ENCODE assay signal across 8 cellular contexts in the genomic region with DNA sequence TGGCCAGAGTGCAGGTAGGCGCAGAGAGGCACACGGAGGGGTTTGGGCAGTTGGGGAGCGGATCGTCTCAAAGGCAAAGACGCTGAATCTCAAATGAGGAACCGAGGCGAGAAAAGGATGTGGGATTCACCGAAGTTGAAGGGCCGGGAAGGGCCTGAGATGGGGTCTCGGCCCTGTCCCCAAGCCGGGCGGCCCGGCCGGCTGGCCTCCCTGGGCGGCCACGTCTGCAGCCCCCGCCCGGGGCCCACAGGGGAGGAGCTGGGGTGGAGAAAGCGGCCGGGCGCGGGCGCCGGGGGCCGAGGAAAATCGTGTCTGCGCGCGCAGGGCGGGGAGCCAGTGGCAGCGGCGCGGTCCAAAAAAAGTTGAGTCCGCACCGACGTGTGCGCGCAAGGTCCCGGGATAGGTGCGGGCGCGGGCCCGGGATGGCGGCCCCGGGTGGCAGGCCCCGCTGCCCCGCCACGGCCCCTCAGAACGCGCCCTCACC. TPM values are rescaled to one million over a fixed set of nuclear protein-coding genes. Genes with fewer than 3 reads are reported as not detected.
DNase-seq lines count a peak whose midpoint lies in the region; ATAC-seq, FAIRE-seq and TF ChIP-seq lines count a peak whose summit lies in the region.

No MANE protein-coding gene starts in this region.

- no TSS peak for BruUV-seq in HepG2 (replicated peaks; lab: Mats Ljungman, UMichigan)

- H3K27me3 ChIP-seq in SU-DHL-6 (ENCODE audit: low read length) (no peaks in the 10 kb centered on the region), colonic mucosa (no peaks in the 10 kb centered on the region), HepG2 (ENCODE audit: control insufficient read depth in 1 of 2, insufficient read depth in 2 of 2, low read length in 2 of 2) (no peaks in the 10 kb centered on the region; a peak in 1 of 5 replicates), subcutaneous abdominal adipose tissue (ENCODE audit: control insufficient read depth in 5 of 5, insufficient read depth in 4 of 5, low read length in 5 of 5) (no peaks in the 10 kb centered on the region)

- POLR2A ChIA-PET in HepG2 (lab: Yijun Ruan, JAX) = interaction anchor here (0.6 to 12.9 kb wide), 5 partner anchors 13 to 55 kb away, joined by 3 to 226 read pairs (median 13); a partner anchor contains a TSS

- H3K4me2 ChIP-seq in SU-DHL-6 (ENCODE audit: low read depth, low read length, poor library complexity, severe bottlenecking) = peak overlapping the region; percentile 76
- peak overlapping the region; percentile 92 for H3K4me2 ChIP-seq in HepG2 (ENCODE audit: low read depth, low read length)

- H3F3A ChIP-seq in SU-DHL-6 (ENCODE audit: insufficient read depth) = no peaks in the 10 kb centered on the region

- peaks cover 6% of the 10 kb centered on the region for H3K4me1 ChIP-seq in colonic mucosa
- peaks cover 62% of the 10 kb centered on the region for H3K4me1 ChIP-seq in HepG2 (ENCODE audit: insufficient read depth, low read length)
- peaks cover 15 to 59% (median 53%) of the 10 kb centered on the region in 5 donors for H3K4me1 ChIP-seq in subcutaneous abdominal adipose tissue (ENCODE audit: control insufficient read depth in 5 of 5, insufficient read depth in 5 of 5, low read length in 5 of 5)

- CTCF ChIA-PET in HepG2 (lab: Yijun Ruan, JAX; ENCODE audit: low intra/inter-chr PET ratio, low total read pairs) = no interaction called here

- TF ChIP-seq CTCF in SU-DHL-6 (IDR thresholded peaks at IDR 0.05; ENCODE audit: insufficient read depth, low read length, poor library complexity, severe bottlenecking) (no peak), colonic mucosa (IDR thresholded peaks at IDR 0.05) (no peak), HepG2 (CRISPR knock-in tag; IDR thresholded peaks at IDR 0.05) (no peak)

- in situ Hi-C loops in ACHN (cut with HindIII; ENCODE audit: low pct_ligation_motif_present, low pct_unique_long_range_greater_than_20kb, low sequenced_read_pairs) (no loop called here), HepG2 (cut with HindIII; ENCODE audit: extremely low pct_ligation_motif_present, low pct_unique_long_range_greater_than_20kb) (no loop called here)

- intact Hi-C loops in colonic mucosa (cut with DNase I) (no loop called here), HepG2 (cut with micrococcal nuclease; ENCODE audit: unreplicated experiment) (loop anchor here (2.0 kb wide), 1 partner anchor 25 kb away; no protein-coding TSS in a partner anchor)

- peak; percentile 57 for DNase-seq in ACHN
- no peak for DNase-seq in colonic mucosa
- no peak for DNase-seq in HepG2 (ENCODE audit: low spot score)
- DNase-seq in NCI-H1417 treated with DMSO at 0.1 percent for 48 hours (lab: John Stamatoyannopoulos, UW) = no peak

- H3K27ac ChIP-seq in SU-DHL-6 (ENCODE audit: low read depth, low read length) (peak overlapping the region; percentile 29), colonic mucosa (peak overlapping the region; percentile 91), HepG2 (ENCODE audit: extremely low read length, insufficient read depth, low read length) (peak overlapping the region; percentile 75), subcutaneous abdominal adipose tissue (ENCODE audit: low read depth, low read length) (peak overlapping the region; percentile 91)

- H3K36me3 ChIP-seq in SU-DHL-6 (ENCODE audit: low read length) = no peaks in the 10 kb centered on the region
- no peaks in the 10 kb centered on the region for H3K36me3 ChIP-seq in colonic mucosa
- peaks cover 5 to 6% of the 10 kb centered on the region in 2 experiments; a peak in 4 of 5 replicates for H3K36me3 ChIP-seq in HepG2 (replicated peaks in 1 of 2; ENCODE audit: control insufficient read depth in 1 of 2, insufficient read depth in 2 of 2, low read length in 2 of 2)
- peaks cover 0 to 10% (median 6%) of the 10 kb centered on the region in 5 donors for H3K36me3 ChIP-seq in subcutaneous abdominal adipose tissue (ENCODE audit: control insufficient read depth in 5 of 5, insufficient read depth in 5 of 5, low read length in 5 of 5)

- H3K9ac ChIP-seq in SU-DHL-6 (ENCODE audit: low read length) (peak overlapping the region; percentile 69), colonic mucosa (ENCODE audit: low read depth in 2 of 2, low read length in 2 of 2) (peak overlapping the region; percentile 85 to 89), HepG2 (ENCODE audit: insufficient read depth, low read depth, low read length) (peak overlapping the region; percentile 97), subcutaneous abdominal adipose tissue (ENCODE audit: low read length in 5 of 5) (peak overlapping the region; percentile 89 to 98 (median 92))

- ATAC-seq in GM18909 (IDR thresholded peaks at IDR 0.05; ENCODE audit: poor library complexity, unreplicated experiment) (peak; percentile 29), HG03108 (IDR thresholded peaks at IDR 0.05; ENCODE audit: unreplicated experiment) (peak; percentile 18), HepG2 (no peak)

- no peaks in the 10 kb centered on the region for H3K9me2 ChIP-seq in SU-DHL-6 (replicated peaks; ENCODE audit: insufficient read depth, low read length)

- TF ChIP-seq RAD21 in HepG2 (CRISPR knock-in tag; IDR thresholded peaks at IDR 0.05) = peak; percentile 50; the same call in 1 of the 2 replicates

- H4K20me1 ChIP-seq in SU-DHL-6 (ENCODE audit: low read depth, low read length) (no peaks in the 10 kb centered on the region), HepG2 (ENCODE audit: insufficient read depth, low read length) (peaks cover 16% of the 10 kb centered on the region)

- H2AFZ ChIP-seq in SU-DHL-6 (ENCODE audit: low read depth, low read length, severe bottlenecking) (peak overlapping the region; percentile 70), HepG2 (ENCODE audit: low read length) (no peak overlapping the region)

- 2% methylated on average over 18 of the region's 50 CpGs for WGBS in HepG2 (ENCODE audit: low lambda C conversion rate)

- H3K4me3 ChIP-seq in SU-DHL-6 (ENCODE audit: insufficient read depth, low read length, poor library complexity, severe bottlenecking) (peak overlapping the region; percentile 61), colonic mucosa (peak overlapping the region; percentile 83), HepG2 (replicated peaks in 1 of 3; ENCODE audit: insufficient read depth in 1 of 3, low read depth in 2 of 3, low read length in 3 of 3) (peak overlapping the region; percentile 89 to 91 (median 90)), subcutaneous abdominal adipose tissue (ENCODE audit: low read depth in 1 of 5, low read length in 5 of 5) (peak overlapping the region; percentile 73 to 94 (median 84))

- TF ChIP-seq EP300 in HepG2 (IDR thresholded peaks at IDR 0.05; ENCODE audit: low read depth in 2 of 2, low read length in 2 of 2) (no peak), HepG2 (CRISPR knock-in tag; IDR thresholded peaks at IDR 0.05; ENCODE audit: borderline replicate concordance) (no peak)

- FAIRE-seq in HepG2 (lab: Jason Lieb, UNC) = no peak

- H3K79me2 ChIP-seq in SU-DHL-6 (ENCODE audit: insufficient read depth, low read length) (no peaks in the 10 kb centered on the region), HepG2 (ENCODE audit: insufficient read depth, low read length) (peaks cover 58% of the 10 kb centered on the region)

- TF ChIP-seq POLR2A in HepG2 (IDR thresholded peaks at IDR 0.05; ENCODE audit: insufficient read depth in 1 of 2, low read depth in 2 of 2, low read length in 2 of 2) = no peak

- no peaks in the 10 kb centered on the region for H3K9me3 ChIP-seq in SU-DHL-6 (ENCODE audit: insufficient read depth, low read length)
- H3K9me3 ChIP-seq in colonic mucosa = no peaks in the 10 kb centered on the region
- H3K9me3 ChIP-seq in HepG2 (ENCODE audit: low read length) = no peaks in the 10 kb centered on the region
- H3K9me3 ChIP-seq in subcutaneous abdominal adipose tissue (ENCODE audit: control insufficient read depth in 5 of 5, low read length in 5 of 5) = no peaks in the 10 kb centered on the region

RNA-seq across cellular contexts. Expression of a gene that starts 0.4 kb away (rescaled TPM):
- total RNA-seq in colonic mucosa (10 to 100 TPM in 1 of 2 donors, 1 to 10 TPM in 1; 8.7 to 17.0 TPM), HepG2 (2016; rRNA removed; fragmentation: Illumina TruSeq; extraction: Trizol) (23.1 and 65.1 TPM in 2 replicates)
- total RNA-seq in HepG2 (2016; cell fraction: cytosol; rRNA removed; fragmentation: Illumina TruSeq; extraction: Trizol; ENCODE audit: low read depth) = 26.9 and 34.0 TPM in 2 replicates
- total RNA-seq in HepG2 (2016; cell fraction: insoluble cytoplasmic fraction; rRNA removed; fragmentation: Illumina TruSeq; extraction: Trizol) = 17.0 and 65.2 TPM in 2 replicates
- total RNA-seq in HepG2 (2016; cell fraction: membrane; rRNA removed; fragmentation: Illumina TruSeq; extraction: Trizol) = 31.5 and 34.1 TPM in 2 replicates
- total RNA-seq in HepG2 (2016; cell fraction: nucleus; rRNA removed; fragmentation: Illumina TruSeq; extraction: Trizol) = 87.0 and 109 TPM in 2 replicates
- polyA plus RNA-seq in HepG2 (2011; rRNA removed) = 84.3 and 134 TPM in 2 replicates
- 42.1 and 54.3 TPM in 2 replicates for polyA plus RNA-seq in HepG2 (2011; cell fraction: cytosol; rRNA removed)
- polyA plus RNA-seq in HepG2 (2011; cell fraction: nucleus; rRNA removed) = 687 and 790 TPM in 2 replicates
- polyA plus RNA-seq in HepG2 (2012) = 66.6 and 79.4 TPM in 2 replicates
- 9.6 and 12.5 TPM in 2 replicates for polyA plus RNA-seq in HepG2 (2016; cell fraction: cytosol; fragmentation: Illumina TruSeq; extraction: Trizol; ENCODE audit: low read depth)
- 12.0 and 18.1 TPM in 2 replicates for polyA plus RNA-seq in HepG2 (2016; cell fraction: insoluble cytoplasmic fraction; fragmentation: Illumina TruSeq; extraction: Trizol; ENCODE audit: low read depth)
- polyA plus RNA-seq in HepG2 (2016; cell fraction: membrane; fragmentation: Illumina TruSeq; extraction: Trizol; ENCODE audit: low read depth) = 17.2 and 19.1 TPM in 2 replicates
- polyA plus RNA-seq in HepG2 (2016; cell fraction: nucleus; fragmentation: Illumina TruSeq; extraction: Trizol; ENCODE audit: insufficient read depth, low read depth) = 253 and 270 TPM in 2 replicates
- polyA minus RNA-seq in HepG2 (2011; rRNA and poly(A)+ RNA removed; ENCODE audit: low replicate concordance) = 74.6 and 238 TPM in 2 replicates
- 48.3 and 54.6 TPM in 2 replicates for polyA minus RNA-seq in HepG2 (2011; cell fraction: cytosol; rRNA and poly(A)+ RNA removed)
- polyA minus RNA-seq in HepG2 (2011; cell fraction: nucleus; rRNA and poly(A)+ RNA removed) = 152 and 193 TPM in 2 replicates

RNA-seq across cellular contexts. Expression of a gene that starts 12.3 kb away (rescaled TPM):
- total RNA-seq in colonic mucosa (not detected), HepG2 (2016; rRNA removed; fragmentation: Illumina TruSeq; extraction: Trizol) (not detected in 2 replicates)
- total RNA-seq in HepG2 (2016; cell fraction: cytosol; rRNA removed; fragmentation: Illumina TruSeq; extraction: Trizol; ENCODE audit: low read depth) = not detected in 2 replicates
- not detected in 2 replicates for total RNA-seq in HepG2 (2016; cell fraction: insoluble cytoplasmic fraction; rRNA removed; fragmentation: Illumina TruSeq; extraction: Trizol)
- not detected in 2 replicates for total RNA-seq in HepG2 (2016; cell fraction: membrane; rRNA removed; fragmentation: Illumina TruSeq; extraction: Trizol)
- not detected in 2 replicates for total RNA-seq in HepG2 (2016; cell fraction: nucleus; rRNA removed; fragmentation: Illumina TruSeq; extraction: Trizol)
- polyA plus RNA-seq in HepG2 (2011; rRNA removed) = not detected in 2 replicates
- not detected in 2 replicates for polyA plus RNA-seq in HepG2 (2011; cell fraction: cytosol; rRNA removed)
- polyA plus RNA-seq in HepG2 (2011; cell fraction: nucleus; rRNA removed) = not detected in 2 replicates
- polyA plus RNA-seq in HepG2 (2012) = not detected in 2 replicates
- polyA plus RNA-seq in HepG2 (2016; cell fraction: cytosol; fragmentation: Illumina TruSeq; extraction: Trizol; ENCODE audit: low read depth) = not detected in 2 replicates
- not detected in 2 replicates for polyA plus RNA-seq in HepG2 (2016; cell fraction: insoluble cytoplasmic fraction; fragmentation: Illumina TruSeq; extraction: Trizol; ENCODE audit: low read depth)
- polyA plus RNA-seq in HepG2 (2016; cell fraction: membrane; fragmentation: Illumina TruSeq; extraction: Trizol; ENCODE audit: low read depth) = not detected in 2 replicates
- polyA plus RNA-seq in HepG2 (2016; cell fraction: nucleus; fragmentation: Illumina TruSeq; extraction: Trizol; ENCODE audit: insufficient read depth, low read depth) = not detected in 2 replicates
- not detected in 2 replicates for polyA minus RNA-seq in HepG2 (2011; rRNA and poly(A)+ RNA removed; ENCODE audit: low replicate concordance)
- not detected in 2 replicates for polyA minus RNA-seq in HepG2 (2011; cell fraction: cytosol; rRNA and poly(A)+ RNA removed)
- not detected in 2 replicates for polyA minus RNA-seq in HepG2 (2011; cell fraction: nucleus; rRNA and poly(A)+ RNA removed)

RNA-seq across cellular contexts. Expression of a gene that starts 24.1 kb away (rescaled TPM):
- 1 to 10 TPM; 3.4 to 3.6 TPM for total RNA-seq in colonic mucosa
- 13.2 and 36.1 TPM in 2 replicates for total RNA-seq in HepG2 (2016; rRNA removed; fragmentation: Illumina TruSeq; extraction: Trizol)
- total RNA-seq in HepG2 (2016; cell fraction: cytosol; rRNA removed; fragmentation: Illumina TruSeq; extraction: Trizol; ENCODE audit: low read depth) = 21.4 and 35.2 TPM in 2 replicates
- 15.3 and 43.4 TPM in 2 replicates for total RNA-seq in HepG2 (2016; cell fraction: insoluble cytoplasmic fraction; rRNA removed; fragmentation: Illumina TruSeq; extraction: Trizol)
- total RNA-seq in HepG2 (2016; cell fraction: membrane; rRNA removed; fragmentation: Illumina TruSeq; extraction: Trizol) = 28.1 and 30.3 TPM in 2 replicates
- total RNA-seq in HepG2 (2016; cell fraction: nucleus; rRNA removed; fragmentation: Illumina TruSeq; extraction: Trizol) = 38.4 and 54.9 TPM in 2 replicates
- 38.9 and 46.0 TPM in 2 replicates for polyA plus RNA-seq in HepG2 (2011; rRNA removed)
- polyA plus RNA-seq in HepG2 (2011; cell fraction: cytosol; rRNA removed) = 19.5 and 23.4 TPM in 2 replicates
- 217 and 291 TPM in 2 replicates for polyA plus RNA-seq in HepG2 (2011; cell fraction: nucleus; rRNA removed)
- 56.2 and 59.4 TPM in 2 replicates for polyA plus RNA-seq in HepG2 (2012)
- polyA plus RNA-seq in HepG2 (2016; cell fraction: cytosol; fragmentation: Illumina TruSeq; extraction: Trizol; ENCODE audit: low read depth) = 28.0 and 29.1 TPM in 2 replicates
- 16.8 and 22.2 TPM in 2 replicates for polyA plus RNA-seq in HepG2 (2016; cell fraction: insoluble cytoplasmic fraction; fragmentation: Illumina TruSeq; extraction: Trizol; ENCODE audit: low read depth)
- polyA plus RNA-seq in HepG2 (2016; cell fraction: membrane; fragmentation: Illumina TruSeq; extraction: Trizol; ENCODE audit: low read depth) = 27.6 and 33.3 TPM in 2 replicates
- 213 and 231 TPM in 2 replicates for polyA plus RNA-seq in HepG2 (2016; cell fraction: nucleus; fragmentation: Illumina TruSeq; extraction: Trizol; ENCODE audit: insufficient read depth, low read depth)
- polyA minus RNA-seq in HepG2 (2011; rRNA and poly(A)+ RNA removed; ENCODE audit: low replicate concordance) = 3.9 and 39.1 TPM in 2 replicates
- polyA minus RNA-seq in HepG2 (2011; cell fraction: cytosol; rRNA and poly(A)+ RNA removed) = 12.8 and 12.9 TPM in 2 replicates
- 24.2 and 31.6 TPM in 2 replicates for polyA minus RNA-seq in HepG2 (2011; cell fraction: nucleus; rRNA and poly(A)+ RNA removed)

RNA-seq across cellular contexts. Expression of a gene that starts 31.3 kb away (rescaled TPM):
- total RNA-seq in colonic mucosa (under 1 TPM; 0.88 to 0.96 TPM), HepG2 (2016; rRNA removed; fragmentation: Illumina TruSeq; extraction: Trizol) (not detected in 2 replicates)
- total RNA-seq in HepG2 (2016; cell fraction: cytosol; rRNA removed; fragmentation: Illumina TruSeq; extraction: Trizol; ENCODE audit: low read depth) = not detected in 2 replicates
- not detected in 2 replicates for total RNA-seq in HepG2 (2016; cell fraction: insoluble cytoplasmic fraction; rRNA removed; fragmentation: Illumina TruSeq; extraction: Trizol)
- not detected in 2 replicates for total RNA-seq in HepG2 (2016; cell fraction: membrane; rRNA removed; fragmentation: Illumina TruSeq; extraction: Trizol)
- not detected in 2 replicates for total RNA-seq in HepG2 (2016; cell fraction: nucleus; rRNA removed; fragmentation: Illumina TruSeq; extraction: Trizol)
- polyA plus RNA-seq in HepG2 (2011; rRNA removed) = 0.18 and 0.26 TPM in 2 replicates
- 0.08 and 0.27 TPM in 2 replicates for polyA plus RNA-seq in HepG2 (2011; cell fraction: cytosol; rRNA removed)
- polyA plus RNA-seq in HepG2 (2011; cell fraction: nucleus; rRNA removed) = 0.38 and 0.45 TPM in 2 replicates
- 0.73 TPM in 1 of 2 replicates, not detected in the other for polyA plus RNA-seq in HepG2 (2012)
- not detected in 2 replicates for polyA plus RNA-seq in HepG2 (2016; cell fraction: cytosol; fragmentation: Illumina TruSeq; extraction: Trizol; ENCODE audit: low read depth)
- not detected in 2 replicates for polyA plus RNA-seq in HepG2 (2016; cell fraction: insoluble cytoplasmic fraction; fragmentation: Illumina TruSeq; extraction: Trizol; ENCODE audit: low read depth)
- polyA plus RNA-seq in HepG2 (2016; cell fraction: membrane; fragmentation: Illumina TruSeq; extraction: Trizol; ENCODE audit: low read depth) = not detected in 2 replicates
- polyA plus RNA-seq in HepG2 (2016; cell fraction: nucleus; fragmentation: Illumina TruSeq; extraction: Trizol; ENCODE audit: insufficient read depth, low read depth) = not detected in 2 replicates
- polyA minus RNA-seq in HepG2 (2011; rRNA and poly(A)+ RNA removed; ENCODE audit: low replicate concordance) = 0.21 and 0.80 TPM in 2 replicates
- 0.53 TPM in 1 of 2 replicates, not detected in the other for polyA minus RNA-seq in HepG2 (2011; cell fraction: cytosol; rRNA and poly(A)+ RNA removed)
- 0.26 TPM in 1 of 2 replicates, not detected in the other for polyA minus RNA-seq in HepG2 (2011; cell fraction: nucleus; rRNA and poly(A)+ RNA removed)

RNA-seq across cellular contexts. Expression of a gene that starts 31.3 kb away (rescaled TPM):
- total RNA-seq in colonic mucosa (100 to 1,000 TPM; 120 to 124 TPM), HepG2 (2016; rRNA removed; fragmentation: Illumina TruSeq; extraction: Trizol) (65.9 and 71.3 TPM in 2 replicates)
- total RNA-seq in HepG2 (2016; cell fraction: cytosol; rRNA removed; fragmentation: Illumina TruSeq; extraction: Trizol; ENCODE audit: low read depth) = 135 and 146 TPM in 2 replicates
- total RNA-seq in HepG2 (2016; cell fraction: insoluble cytoplasmic fraction; rRNA removed; fragmentation: Illumina TruSeq; extraction: Trizol) = 68.9 and 72.1 TPM in 2 replicates
- total RNA-seq in HepG2 (2016; cell fraction: membrane; rRNA removed; fragmentation: Illumina TruSeq; extraction: Trizol) = 107 and 122 TPM in 2 replicates
- 28.4 and 28.5 TPM in 2 replicates for total RNA-seq in HepG2 (2016; cell fraction: nucleus; rRNA removed; fragmentation: Illumina TruSeq; extraction: Trizol)
- 12.7 and 17.8 TPM in 2 replicates for polyA plus RNA-seq in HepG2 (2011; rRNA removed)
- 15.3 and 32.0 TPM in 2 replicates for polyA plus RNA-seq in HepG2 (2011; cell fraction: cytosol; rRNA removed)
- polyA plus RNA-seq in HepG2 (2011; cell fraction: nucleus; rRNA removed) = 23.8 and 27.0 TPM in 2 replicates
- polyA plus RNA-seq in HepG2 (2012) = 20.6 and 20.8 TPM in 2 replicates
- 128 and 158 TPM in 2 replicates for polyA plus RNA-seq in HepG2 (2016; cell fraction: cytosol; fragmentation: Illumina TruSeq; extraction: Trizol; ENCODE audit: low read depth)
- 65.0 and 66.8 TPM in 2 replicates for polyA plus RNA-seq in HepG2 (2016; cell fraction: insoluble cytoplasmic fraction; fragmentation: Illumina TruSeq; extraction: Trizol; ENCODE audit: low read depth)
- polyA plus RNA-seq in HepG2 (2016; cell fraction: membrane; fragmentation: Illumina TruSeq; extraction: Trizol; ENCODE audit: low read depth) = 86.7 and 90.6 TPM in 2 replicates
- polyA plus RNA-seq in HepG2 (2016; cell fraction: nucleus; fragmentation: Illumina TruSeq; extraction: Trizol; ENCODE audit: insufficient read depth, low read depth) = 32.5 and 33.1 TPM in 2 replicates
- 16.1 and 17.6 TPM in 2 replicates for polyA minus RNA-seq in HepG2 (2011; rRNA and poly(A)+ RNA removed; ENCODE audit: low replicate concordance)
- 5.4 and 12.7 TPM in 2 replicates for polyA minus RNA-seq in HepG2 (2011; cell fraction: cytosol; rRNA and poly(A)+ RNA removed)
- polyA minus RNA-seq in HepG2 (2011; cell fraction: nucleus; rRNA and poly(A)+ RNA removed) = 7.2 and 9.8 TPM in 2 replicates

Comparison
In these comparisons a context has a peak if more than half of its experiments do, and no peak if none do; other contexts are left out.
1. H3K27ac ChIP-seq: peak in every context shown above with its lines; median percentile 91 in colonic mucosa; 91 in subcutaneous abdominal adipose tissue; 75 in HepG2; 29 in SU-DHL-6.